ENCODE assay signal across 8 cellular contexts in genomic region chr20:17966432-17967312, GRCh38. TPM values are rescaled to one million over a fixed set of nuclear protein-coding genes. Genes with fewer than 3 reads are reported as not detected.
DNase-seq lines count a peak whose midpoint lies in the region; ATAC-seq and TF ChIP-seq lines count a peak whose summit lies in the region.

No MANE protein-coding gene starts in this region.

- H3K4me2 ChIP-seq in Karpas-422 (ENCODE audit: low read depth, low read length, poor library complexity, severe bottlenecking) (peak overlapping the region; percentile 87), smooth muscle cell (peak overlapping the region; percentile 97)

- peak overlapping the region; percentile 92 for H3K27ac Mint-ChIP-seq in activated CD8-positive, alpha-beta T cell treated with anti-CD3 and anti-CD28 coated beads for 36 hours

- H3K9ac ChIP-seq in Karpas-422 (ENCODE audit: low read length) (peak overlapping the region; percentile 98), smooth muscle cell (ENCODE audit: low read depth) (peak overlapping the region; percentile 98)

- no peaks in the 10 kb centered on the region for H3K9me3 Mint-ChIP-seq in activated CD8-positive, alpha-beta T cell treated with anti-CD3 and anti-CD28 coated beads for 36 hours

- no peak for ATAC-seq in activated CD8-positive, alpha-beta T cell treated with anti-CD3 and anti-CD28 coated beads for 36 hours
- ATAC-seq in GM21360 (IDR thresholded peaks at IDR 0.05; ENCODE audit: unreplicated experiment): no peak

- H3K79me2 ChIP-seq in Karpas-422 (ENCODE audit: low read length): peaks cover 96% of the 10 kb centered on the region
- H3K79me2 ChIP-seq in smooth muscle cell (ENCODE audit: low read depth): peaks cover 84% of the 10 kb centered on the region

- DNase-seq in GF-D8 (lab: John Stamatoyannopoulos, UW) (peak; percentile 43), Karpas-422 (peak; percentile 68), hepatic stellate cell (ENCODE audit: low spot score) (peak; percentile 59), smooth muscle cell (lab: John Stamatoyannopoulos, UW; ENCODE audit: unreplicated experiment) (no peak), ecto neural progenitor cell (ENCODE audit: low spot score) (no peak), NCI-H1436 (lab: John Stamatoyannopoulos, UW) (no peak)
- DNase-seq in activated CD8-positive, alpha-beta T cell treated with anti-CD3 and anti-CD28 coated beads for 36 hours: no peak

- H3K27ac ChIP-seq in Karpas-422 (ENCODE audit: low read length) (peak overlapping the region; percentile 97), smooth muscle cell (ENCODE audit: low read depth) (peak overlapping the region; percentile 99)

- CTCF ChIA-PET in activated CD8-positive, alpha-beta T cell treated with anti-CD3 and anti-CD28 coated beads for 36 hours (lab: Charles Lee): interaction anchor here (1.0 to 4.0 kb wide), 7 partner anchors 8 to 461 kb away, joined by 3 to 11 read pairs (median 8); partner anchors contain the start of gene RRBP1

- H3K9me3 ChIP-seq in Karpas-422 (ENCODE audit: low read length): no peaks in the 10 kb centered on the region
- H3K9me3 ChIP-seq in smooth muscle cell (replicated peaks; ENCODE audit: low read depth): no peaks in the 10 kb centered on the region

- peaks cover 75% of the 10 kb centered on the region for H3K4me1 ChIP-seq in Karpas-422 (ENCODE audit: low read length)
- H3K4me1 ChIP-seq in smooth muscle cell (ENCODE audit: low read depth): peaks cover 57% of the 10 kb centered on the region

- peaks cover 66% of the 10 kb centered on the region for H3K36me3 ChIP-seq in Karpas-422 (ENCODE audit: insufficient read depth, low read length)
- no peaks in the 10 kb centered on the region for H3K36me3 ChIP-seq in smooth muscle cell (ENCODE audit: low read depth)

- H4K20me1 ChIP-seq in Karpas-422 (ENCODE audit: insufficient read depth, low read depth, low read length): peaks cover 60% of the 10 kb centered on the region
- H4K20me1 ChIP-seq in smooth muscle cell (ENCODE audit: low read depth): peaks cover 64% of the 10 kb centered on the region

- peaks cover 40% of the 10 kb centered on the region for H3K4me1 Mint-ChIP-seq in activated CD8-positive, alpha-beta T cell treated with anti-CD3 and anti-CD28 coated beads for 36 hours (ENCODE audit: low read depth)

- peak; percentile 38 for TF ChIP-seq CTCF in activated CD8-positive, alpha-beta T cell treated with anti-CD3 and anti-CD28 coated beads for 36 hours (IDR thresholded peaks at IDR 0.05)
- TF ChIP-seq CTCF in smooth muscle cell (IDR thresholded peaks at IDR 0.05; ENCODE audit: borderline replicate concordance, insufficient read depth, poor library complexity, severe bottlenecking): no peak

- H3K4me3 ChIP-seq in Karpas-422 (ENCODE audit: low read length) (peak overlapping the region; percentile 79), smooth muscle cell (peak overlapping the region; percentile 75)

- POLR2A ChIA-PET in activated CD8-positive, alpha-beta T cell treated with anti-CD3 and anti-CD28 coated beads for 36 hours (lab: Charles Lee): interaction anchor here (0.7 to 4.4 kb wide), 9 partner anchors 10 to 426 kb away, joined by 3 to 36 read pairs (median 3); partner anchors contain the start of genes KAT14 and PET117

- 5% methylated on average over 9 of the region's 9 CpGs for WGBS in smooth muscle cell (ENCODE audit: low lambda C conversion rate)

- peaks cover 13% of the 10 kb centered on the region for H3F3A ChIP-seq in smooth muscle cell (ENCODE audit: low read depth)

- H2AFZ ChIP-seq in Karpas-422 (ENCODE audit: low read length): no peak overlapping the region
- H2AFZ ChIP-seq in smooth muscle cell (ENCODE audit: low read depth): no peak overlapping the region

- H3K27me3 Mint-ChIP-seq in activated CD8-positive, alpha-beta T cell treated with anti-CD3 and anti-CD28 coated beads for 36 hours: no peaks in the 10 kb centered on the region

- no peaks in the 10 kb centered on the region for H3K9me2 ChIP-seq in Karpas-422 (replicated peaks; ENCODE audit: insufficient read depth, low read length)

- H3K27me3 ChIP-seq in Karpas-422 (ENCODE audit: low read length) (no peaks in the 10 kb centered on the region), smooth muscle cell (ENCODE audit: low read depth) (no peaks in the 10 kb centered on the region)

- intact Hi-C loops in activated CD8-positive, alpha-beta T cell treated with anti-CD3 and anti-CD28 coated beads for 36 hours (cut with micrococcal nuclease): no loop called here

- peak overlapping the region; percentile 92 for H3K4me3 Mint-ChIP-seq in activated CD8-positive, alpha-beta T cell treated with anti-CD3 and anti-CD28 coated beads for 36 hours

- H3K36me3 Mint-ChIP-seq in activated CD8-positive, alpha-beta T cell treated with anti-CD3 and anti-CD28 coated beads for 36 hours (ENCODE audit: low read depth): peaks cover 81% of the 10 kb centered on the region

RNA-seq across cellular contexts. Expression of gene SNX5, which starts 1.9 kb away (rescaled TPM):
- 195 and 298 TPM in 2 replicates for total RNA-seq in Karpas-422 (2014; rRNA removed; shearing (Covaris generic); ENCODE audit: low replicate concordance)
- total RNA-seq in activated CD8-positive, alpha-beta T cell treated with anti-CD3 and anti-CD28 coated beads for 36 hours: 100 to 1,000 TPM; 222 to 249 TPM
- total RNA-seq in smooth muscle cell: 92.3 and 100 TPM in 2 replicates
- polyA plus RNA-seq in smooth muscle cell: 46.3 and 49.8 TPM in 2 replicates

RNA-seq across cellular contexts. Expression of gene MGME1, which starts 2.1 kb away (rescaled TPM):
- total RNA-seq in Karpas-422 (2014; rRNA removed; shearing (Covaris generic); ENCODE audit: low replicate concordance): 23.3 and 26.5 TPM in 2 replicates
- 10 to 100 TPM; 28.2 to 30.5 TPM for total RNA-seq in activated CD8-positive, alpha-beta T cell treated with anti-CD3 and anti-CD28 coated beads for 36 hours
- 16.0 and 18.3 TPM in 2 replicates for total RNA-seq in smooth muscle cell
- 15.7 and 20.6 TPM in 2 replicates for polyA plus RNA-seq in smooth muscle cell

Comparison
In these comparisons a context has a peak if more than half of its experiments do, and no peak if none do; other contexts are left out.
1. DNase-seq: peak in GF-D8 (single experiment), Karpas-422 (single experiment) and hepatic stellate cell (single experiment); none in activated CD8-positive, alpha-beta T cell treated with anti-CD3 and anti-CD28 coated beads for 36 hours (single experiment), smooth muscle cell (single experiment), ecto neural progenitor cell (single experiment) and NCI-H1436 (single experiment).